ENCODE assay signal across 19 cellular contexts in the genomic region with DNA sequence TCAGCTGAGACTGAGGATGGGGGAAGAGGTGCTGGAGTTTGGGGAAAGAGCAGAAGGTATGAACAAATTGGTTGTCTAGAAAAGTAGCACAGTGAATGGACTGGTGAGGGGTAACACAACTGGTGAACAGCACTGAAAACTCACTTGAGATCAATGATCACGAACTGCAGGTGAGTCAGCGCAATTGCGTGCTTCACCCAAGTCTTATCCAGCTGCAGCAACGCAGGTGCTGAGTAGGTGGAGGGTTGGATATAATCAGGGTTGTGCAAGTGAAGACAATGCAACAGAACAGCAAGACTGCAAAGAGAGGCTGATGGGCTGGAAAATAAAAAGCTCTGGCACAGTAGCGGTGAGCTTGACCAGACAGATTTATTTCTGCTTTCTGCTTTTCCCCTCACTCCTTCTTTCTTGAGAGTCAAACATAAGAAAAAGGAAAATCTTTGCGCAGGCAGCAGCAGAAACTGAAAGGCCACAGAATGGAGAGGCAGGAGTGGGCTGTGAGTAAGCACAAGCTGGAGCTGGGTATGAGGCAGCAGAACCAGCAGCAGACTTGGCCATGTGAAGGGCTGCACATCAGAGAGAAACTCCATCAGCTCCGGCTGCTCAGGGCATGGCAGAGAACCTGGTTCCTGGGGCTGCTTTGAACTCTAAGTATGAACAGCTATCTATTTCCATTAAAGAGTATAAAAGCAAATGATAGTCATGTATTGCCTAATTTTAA.
DNase-seq lines count a peak whose midpoint lies in the region; ATAC-seq, FAIRE-seq and TF ChIP-seq lines count a peak whose summit lies in the region.
"Had no signal": no experiment of that assay in that cellular context is flagged by ENCODE, and none has a peak within 500 bp of the region (broad histone marks: within the 10 kb centered on the region; RNA-seq: fewer than 3 reads in every experiment).

No MANE protein-coding gene starts in this region.

- TF ChIP-seq POLR2A in H1 (IDR thresholded peaks at IDR 0.05; ENCODE audit: control extremely low read depth in 1 of 2, low read depth in 2 of 2, low read length in 2 of 2) = no peak
- TF ChIP-seq POLR2A in spleen (IDR thresholded peaks at IDR 0.05) = no peak

- H4K20me1 ChIP-seq in H1 (replicated peaks in 1 of 2; ENCODE audit: control insufficient read depth in 1 of 2, insufficient read depth in 2 of 2, low read length in 2 of 2) = no peaks in the 10 kb centered on the region

- no peak overlapping the region for H3K4me2 ChIP-seq in H1 (ENCODE audit: insufficient read depth in 1 of 2, low read depth in 2 of 2, low read length in 2 of 2)

- H3K4ac ChIP-seq in H1 (replicated peaks; ENCODE audit: insufficient read length, low read depth, low read length) = no peak overlapping the region

- TF ChIP-seq CTCF in H1 (IDR thresholded peaks at IDR 0.05; ENCODE audit: control extremely low read depth in 1 of 3, insufficient read depth in 1 of 3, low read depth in 1 of 3, low read length in 3 of 3) = no peak
- TF ChIP-seq CTCF in spleen (IDR thresholded peaks at IDR 0.05 in 8 of 11, conservative IDR thresholded peaks at IDR 0.05 in 3 of 11) = no peak

- H3K4me1 ChIP-seq in H1 (replicated peaks in 1 of 4; ENCODE audit: control insufficient read depth in 3 of 4, insufficient read depth in 4 of 4, low read length in 3 of 4) = peaks cover 0 to 7% (median 0%) of the 10 kb centered on the region in 4 experiments; a peak in 2 of 7 replicates
- peaks cover 0 to 13% (median 4%) of the 10 kb centered on the region in 6 donors for H3K4me1 ChIP-seq in spleen

- no peak overlapping the region for H4K8ac ChIP-seq in H1 (ENCODE audit: extremely low read depth, insufficient read depth, low read length)

- H3K79me1 ChIP-seq in H1 (ENCODE audit: low read depth, low read length) = no peaks in the 10 kb centered on the region

- no peak overlapping the region for H2AFZ ChIP-seq in H1 (ENCODE audit: low read length)
- H2AFZ ChIP-seq: GM23248 had no signal

- H2BK120ac ChIP-seq in H1 (replicated peaks; ENCODE audit: low read depth, low read length) = no peak overlapping the region

- H3K56ac ChIP-seq in H1 (replicated peaks; ENCODE audit: insufficient read length, low read depth, low read length) = no peak overlapping the region

- H3K36me3 ChIP-seq in H1 (ENCODE audit: control insufficient read depth in 2 of 4, insufficient read depth in 4 of 4, low read length in 3 of 4) (no peaks in the 10 kb centered on the region), spleen (no peaks in the 10 kb centered on the region)
- H3K36me3 ChIP-seq: vagina had no signal

- no peak overlapping the region for H2AK5ac ChIP-seq in H1 (ENCODE audit: low read depth, low read length)

- H4K91ac ChIP-seq in H1 (replicated peaks; ENCODE audit: insufficient read length, low read length) = no peak overlapping the region

- H3K9me3 ChIP-seq in H1 (ENCODE audit: insufficient read depth in 2 of 2, low read depth in 1 of 2, low read length in 1 of 2) (no peaks in the 10 kb centered on the region), spleen (no peaks in the 10 kb centered on the region)
- H3K9me3 ChIP-seq: vagina had no signal

- intact Hi-C loops in spleen (cut with DNase I; ENCODE audit: low total_unique reads) = no loop called here

- WGBS in H1 (ENCODE audit: extremely low coverage in 1 of 2, insufficient coverage in 1 of 2, insufficient read length in 1 of 2, insufficient replicate concordance in 2 of 2, low coverage in 1 of 2, low lambda C conversion rate in 2 of 2, missing lambda C conversion rate in 1 of 2), 2 experiments = 82% methylated on average over 7 of the region's 7 CpGs; no CpG with 5 or more reads in 1 of the 2 experiments
- 85 to 94% (median 90%) methylated on average over 7 of the region's 7 CpGs for WGBS in spleen, 5 donors

- no peak overlapping the region for H3K4me3 ChIP-seq in H1 (ENCODE audit: extremely low read depth in 1 of 4, insufficient read depth in 2 of 4, low read depth in 3 of 4, low read length in 4 of 4)
- no peak overlapping the region for H3K4me3 ChIP-seq in spleen
- H3K4me3 ChIP-seq: GM23248, vagina had no signal

- no peak overlapping the region for H3K14ac ChIP-seq in H1 (ENCODE audit: insufficient read length)

- no peaks in the 10 kb centered on the region for H3K23me2 ChIP-seq in H1 (ENCODE audit: low read depth, low read length)

- TF ChIP-seq EP300 in H1 (IDR thresholded peaks at IDR 0.05; ENCODE audit: borderline replicate concordance in 1 of 2, low read depth in 2 of 2, low read length in 2 of 2) = no peak

- H3K27ac ChIP-seq in H1 (ENCODE audit: low read depth, low read length) = no peak overlapping the region
- peak overlapping the region in 1 of 8 donors; percentile 56 for H3K27ac ChIP-seq in spleen
- H3K27ac ChIP-seq: GM23248, vagina had no signal

- H2BK20ac ChIP-seq in H1 (ENCODE audit: low read length) = no peak overlapping the region

- FAIRE-seq in H1 (lab: Jason Lieb, UNC) = peak; percentile 45
- FAIRE-seq: RCC 7860 had no signal

- H3K23ac ChIP-seq in H1 (ENCODE audit: insufficient read length) = no peak overlapping the region

- no peaks in the 10 kb centered on the region for H3K79me2 ChIP-seq in H1 (ENCODE audit: control insufficient read depth in 1 of 2, insufficient read depth in 2 of 2, low read length in 2 of 2)

- H2BK12ac ChIP-seq in H1 (ENCODE audit: low read depth, low read length) = no peak overlapping the region

- 0 out of 2 replicates have a peak overlapping the region, but pooled peaks have one; percentile 7 for H2BK5ac ChIP-seq in H1 (ENCODE audit: low read depth, low read length)

- no peak overlapping the region for H3K9ac ChIP-seq in H1 (replicated peaks in 1 of 4; ENCODE audit: extremely low read depth in 1 of 4, low read depth in 3 of 4, low read length in 3 of 4)
- H3K9ac ChIP-seq: GM23248 had no signal

- no peak for ATAC-seq in GM19452 (IDR thresholded peaks at IDR 0.05; ENCODE audit: unreplicated experiment)
- ATAC-seq: left lobe of liver; stimulated activated naive CD8-positive, alpha-beta T cell treated with anti-CD3 and anti-CD28 coated beads, Interleukin-15, Interleukin-2, amounts not matched to agents 100 U/mL and 50 U/mL, for 24 hours had no signal

- DNase-seq in Ammon's horn (ENCODE audit: low spot score) = peak; percentile 75
- peak; percentile 34 for DNase-seq in NCI-H2107 (lab: John Stamatoyannopoulos, UW)
- no peak for DNase-seq in H1 (ENCODE audit: low read depth in 1 of 2, low spot score in 2 of 2)
- DNase-seq in nucleus accumbens (lab: John Stamatoyannopoulos, UW) = peak in 32 of 56 donors; percentile 7 to 78 (median 39)
- DNase-seq in stimulated activated CD4-positive, alpha-beta T cell treated with anti-CD3 and anti-CD28 coated beads, Interleukin-12 subunit alpha, Interleukin-12 subunit beta, amount 100 ng/mL, for 4 hours = no peak
- DNase-seq in spleen = no peak
- no peak for DNase-seq in GF-D8 (lab: John Stamatoyannopoulos, UW)
- DNase-seq: activated CD4-positive, alpha-beta T cell treated with anti-CD3 and anti-CD28 coated beads, Interleukin-2, amount 50 U/mL, for 48 hours; activated naive CD8-positive, alpha-beta T cell treated with anti-CD3 and anti-CD28 coated beads for 36 hours; activated T-cell treated with anti-CD3 and anti-CD28 coated beads, Interleukin-2, amount 50 U/mL, for 48 hours; GM23248; Kasumi-1; NCI-H1694; NCI-H69; stimulated activated naive CD8-positive, alpha-beta T cell treated with anti-CD3 and anti-CD28 coated beads, Interleukin-15, Interleukin-2, amounts not matched to agents 100 U/mL and 50 U/mL, for 24 hours had no signal

- CTCF ChIA-PET in H1 (lab: Charles Lee; ENCODE audit: partially characterized antibody) = interaction anchor here (0.6 to 2.3 kb wide), 5 partner anchors 12 to 109 kb away, joined by 3 to 8 read pairs (median 4); no protein-coding TSS in a partner anchor

- no peak overlapping the region for H4K5ac ChIP-seq in H1 (ENCODE audit: insufficient read length, low read depth, low read length)

- H3K27me3 ChIP-seq in H1 (replicated peaks in 1 of 4; ENCODE audit: control insufficient read depth in 3 of 4, extremely low read depth in 1 of 4, insufficient read depth in 3 of 4, low read length in 3 of 4) (no peaks in the 10 kb centered on the region), spleen (replicated peaks in 1 of 7) (no peaks in the 10 kb centered on the region)
- H3K27me3 ChIP-seq: vagina had no signal

- no peak for TF ChIP-seq RAD21 in H1 (IDR thresholded peaks at IDR 0.05 in 1 of 2, conservative IDR thresholded peaks at IDR 0.05 in 1 of 2; ENCODE audit: low read depth in 2 of 2, low read length in 2 of 2)

- no peak overlapping the region for H2BK15ac ChIP-seq in H1 (ENCODE audit: low read length)

- no peak overlapping the region for H3K18ac ChIP-seq in H1 (ENCODE audit: extremely low read depth, low read length)

- POLR2A ChIA-PET in H1 (lab: Charles Lee; ENCODE audit: partially characterized antibody) = no interaction called here

TF ChIP-seq in H1, 55 proteins besides CTCF, POLR2A, EP300 and RAD21 (continues in another document):
- TF ChIP-seq RNF2 (IDR thresholded peaks at IDR 0.05; ENCODE audit: borderline replicate concordance, low read depth, low read length, missing control alignments, poor library complexity, severe bottlenecking) = no peak

Comparison
In these comparisons a context has a peak if more than half of its experiments do, and no peak if none do; other contexts are left out.
1. DNase-seq: peak in Ammon's horn (single experiment), NCI-H2107 (single experiment) and nucleus accumbens (32 of 56); none in H1 (0 of 2), stimulated activated CD4-positive, alpha-beta T cell treated with anti-CD3 and anti-CD28 coated beads, Interleukin-12 subunit alpha, Interleukin-12 subunit beta, amount 100 ng/mL, for 4 hours (single experiment), spleen (single experiment) and GF-D8 (single experiment).